22 cellular contexts compared by ENCODE assay signal in genomic region chr2:20209373-20210109, GRCh38. TPM values are rescaled to one million over a fixed set of nuclear protein-coding genes. Genes with fewer than 3 reads are reported as not detected.
DNase-seq lines count a peak whose midpoint lies in the region; ATAC-seq and TF ChIP-seq lines count a peak whose summit lies in the region.
"Had no signal": no experiment of that assay in that cellular context is flagged by ENCODE, and none has a peak within 500 bp of the region (broad histone marks: within the 10 kb centered on the region; RNA-seq: fewer than 3 reads in every experiment).

No MANE protein-coding gene starts in this region.

- no peak overlapping the region for H3K9ac ChIP-seq in smooth muscle cell (ENCODE audit: low read depth)

- CTCF ChIA-PET in WTC11 (lab: Charles Lee), result interaction anchor here (0.5 to 1.5 kb wide), 4 partner anchors 14 to 100 kb away, joined by 3 to 4 read pairs (median 3); partner anchors contain the start of gene SDC1

- no peaks in the 10 kb centered on the region for H3K79me2 ChIP-seq in smooth muscle cell (ENCODE audit: low read depth)

- DNase-seq in WTC11 (ENCODE audit: low spot score), result no peak
- peak in 1 of 2 donors; percentile 29 for DNase-seq in foreskin keratinocyte
- DNase-seq in smooth muscle cell (lab: John Stamatoyannopoulos, UW; ENCODE audit: unreplicated experiment), result no peak
- no peak for DNase-seq in cerebellum (ENCODE audit: low spot score)
- DNase-seq in RKO (ENCODE audit: low spot score), result no peak
- DNase-seq in DMS 273 (lab: John Stamatoyannopoulos, UW; ENCODE audit: unreplicated experiment), result no peak
- DNase-seq: activated CD4-positive, alpha-beta T cell treated with anti-CD3 and anti-CD28 coated beads, Interleukin-2, amount 50 U/mL, for 48 hours; activated gamma-delta T cell; CD4-positive, alpha-beta T cell; dermis blood vessel endothelial cell; DMS53; gastrocnemius medialis; mesendoderm; natural killer cell; NCI-H1436 treated with DMSO at 0.1 percent for 48 hours; NCI-H2171 treated with DMSO at 0.1 percent for 48 hours; T-helper 17 cell had no signal

- H3K36me3 ChIP-seq in smooth muscle cell (ENCODE audit: low read depth), result no peaks in the 10 kb centered on the region
- H3K36me3 ChIP-seq: gastrocnemius medialis, pancreas had no signal

- no peaks in the 10 kb centered on the region for H3F3A ChIP-seq in smooth muscle cell (ENCODE audit: low read depth)

- peaks cover 5% of the 10 kb centered on the region for H4K20me1 ChIP-seq in smooth muscle cell (ENCODE audit: low read depth)

- no peaks in the 10 kb centered on the region for H3K27me3 Mint-ChIP-seq in WTC11 (ENCODE audit: low read depth)
- H3K27me3 Mint-ChIP-seq: CD4-positive, alpha-beta T cell had no signal

- H3K4me1 Mint-ChIP-seq in WTC11, result peaks cover 24% of the 10 kb centered on the region
- H3K4me1 Mint-ChIP-seq: natural killer cell had no signal

- H3K9me3 Mint-ChIP-seq in WTC11, result no peaks in the 10 kb centered on the region
- H3K9me3 Mint-ChIP-seq: CD4-positive, alpha-beta T cell; natural killer cell had no signal

- POLR2A ChIA-PET in WTC11 (lab: Charles Lee), result no interaction called here

- no peaks in the 10 kb centered on the region for H3K9me3 ChIP-seq in smooth muscle cell (replicated peaks; ENCODE audit: low read depth)
- H3K9me3 ChIP-seq: gastrocnemius medialis, pancreas, SJSA1 had no signal

- TF ChIP-seq CTCF in C4-2B (conservative IDR thresholded peaks at IDR 0.05) (no peak), WTC11 (IDR thresholded peaks at IDR 0.05) (no peak), foreskin keratinocyte (conservative IDR thresholded peaks at IDR 0.05) (no peak), smooth muscle cell (IDR thresholded peaks at IDR 0.05; ENCODE audit: borderline replicate concordance, insufficient read depth, poor library complexity, severe bottlenecking) (no peak)

- H3K27ac ChIP-seq in C4-2B (peak overlapping the region; percentile 90), foreskin keratinocyte (peak overlapping the region; percentile 72), smooth muscle cell (ENCODE audit: low read depth) (peak overlapping the region; percentile 47)
- H3K27ac ChIP-seq: gastrocnemius medialis, SJSA1 had no signal

- no peak overlapping the region for H3K4me2 ChIP-seq in smooth muscle cell

- H3K4me3 ChIP-seq in smooth muscle cell, result no peak overlapping the region
- H3K4me3 ChIP-seq: gastrocnemius medialis, pancreas, SJSA1 had no signal

- H3K27ac Mint-ChIP-seq in WTC11, result peak overlapping the region; percentile 53; the same call in 1 of the 2 replicates
- H3K27ac Mint-ChIP-seq: CD4-positive, alpha-beta T cell; natural killer cell; T-helper 17 cell had no signal

- no peak overlapping the region for H3K4me3 Mint-ChIP-seq in WTC11
- H3K4me3 Mint-ChIP-seq: CD4-positive, alpha-beta T cell; natural killer cell; T-helper 17 cell had no signal

- peaks cover 30% of the 10 kb centered on the region for H3K4me1 ChIP-seq in foreskin keratinocyte
- H3K4me1 ChIP-seq in smooth muscle cell (ENCODE audit: low read depth), result peaks cover 15% of the 10 kb centered on the region
- H3K4me1 ChIP-seq: gastrocnemius medialis had no signal

- H3K27me3 ChIP-seq in foreskin keratinocyte (no peaks in the 10 kb centered on the region), smooth muscle cell (ENCODE audit: low read depth) (no peaks in the 10 kb centered on the region)
- H3K27me3 ChIP-seq: gastrocnemius medialis, pancreas, SJSA1 had no signal

- H2AFZ ChIP-seq in smooth muscle cell (ENCODE audit: low read depth), result no peak overlapping the region

- H3K36me3 Mint-ChIP-seq in WTC11, result 0 out of 2 replicates have a peak, but pooled peaks cover 2% of the 10 kb centered on the region
- H3K36me3 Mint-ChIP-seq: natural killer cell had no signal

- 93% methylated on average over 21 of the region's 21 CpGs for WGBS in smooth muscle cell (ENCODE audit: low lambda C conversion rate)

- ATAC-seq in WTC11 (no peak), foreskin keratinocyte (peak; percentile 29), HG03135 (IDR thresholded peaks at IDR 0.05; ENCODE audit: unreplicated experiment) (no peak)
- ATAC-seq: gastrocnemius medialis, natural killer cell, pancreas, sciatic nerve, T-helper 17 cell had no signal

TF ChIP-seq in WTC11, 78 proteins besides CTCF, POLR2A, EP300 and RAD21:
- TF ChIP-seq HMGXB4 (CRISPR knock-in tag; IDR thresholded peaks at IDR 0.05), result no peak
- TF ChIP-seq FOXP4 (CRISPR knock-in tag; IDR thresholded peaks at IDR 0.05), result no peak
TF ChIP-seq in WTC11: peak in this region for 0.

RNA-seq across cellular contexts. Expression of gene SDC1, which starts 15.4 kb away (rescaled TPM):
- total RNA-seq in WTC11 (2021) (47.3 to 52.6 TPM (median 52.6 TPM) in 3 replicates), foreskin keratinocyte (1,300 and 1,305 TPM in 2 replicates), smooth muscle cell (61.0 and 81.1 TPM in 2 replicates), cerebellum (26.0 TPM)
- polyA plus RNA-seq in foreskin keratinocyte (824 and 890 TPM in 2 replicates), smooth muscle cell (88.1 and 110 TPM in 2 replicates)
- total RNA-seq: CD4-positive, alpha-beta T cell; T-helper 17 cell had no signal

Comparison
In these comparisons a context has a peak if more than half of its experiments do, and no peak if none do; other contexts are left out.
1. RNA of gene SDC1, which starts 15.4 kb away (total RNA-seq): 1,300 to 1,305 TPM in foreskin keratinocyte; 61.0 to 81.1 TPM in smooth muscle cell, 47.3 to 52.6 TPM in WTC11 and 26.0 TPM in cerebellum (single experiment); every median in the first group is over 10 times any median in the second.
2. Peak in every context shown above with its lines, with median percentiles within 50 percentile points of each other: H3K27ac ChIP-seq.